ENCODE assay signal across 10 cellular contexts in genomic region chr15:44541282-44541958, GRCh38. TPM values are rescaled to one million over a fixed set of nuclear protein-coding genes. Genes with fewer than 3 reads are reported as not detected.
DNase-seq lines count a peak whose midpoint lies in the region; ATAC-seq, FAIRE-seq and TF ChIP-seq lines count a peak whose summit lies in the region.
"Had no signal": no experiment of that assay in that cellular context is flagged by ENCODE, and none has a peak within 500 bp of the region (broad histone marks: within the 10 kb centered on the region; RNA-seq: fewer than 3 reads in every experiment).

No MANE protein-coding gene starts in this region.

- H3K27ac Mint-ChIP-seq in immature natural killer cell: peak overlapping the region in 5 of 6 donors; percentile 10 to 53 (median 39)

- H3K27me3 Mint-ChIP-seq in immature natural killer cell (ENCODE audit: low read depth in 3 of 3): peaks cover 0 to 15% (median 3%) of the 10 kb centered on the region in 3 donors

- intact Hi-C loops in A673 (cut with micrococcal nuclease; ENCODE audit: unreplicated experiment): no loop called here

- H3K9me3 ChIP-seq in A673 (ENCODE audit: low read depth, low read length, poor library complexity, severe bottlenecking): no peaks in the 10 kb centered on the region

- no peak for ATAC-seq in HG03280 (IDR thresholded peaks at IDR 0.05; ENCODE audit: unreplicated experiment)

- BruUV-seq in A673 (replicated peaks; lab: Mats Ljungman, UMichigan): no TSS peak

- FAIRE-seq in H54 (lab: Jason Lieb, UNC): peak; percentile 45

- H3K9me3 Mint-ChIP-seq in immature natural killer cell: no peaks in the 10 kb centered on the region

- CTCF ChIA-PET in A673 (lab: Charles Lee): no interaction called here

- no peak overlapping the region for H3K4me3 ChIP-seq in A673 (ENCODE audit: low read depth, low read length, poor library complexity, severe bottlenecking)

- POLR2A ChIA-PET in A673 (lab: Charles Lee; ENCODE audit: low non-redundant PET): no interaction called here

- no peak overlapping the region for H3K27ac ChIP-seq in A673 (ENCODE audit: low read depth, low read length, poor library complexity, severe bottlenecking)

- no peak for TF ChIP-seq CTCF in A673 (conservative IDR thresholded peaks at IDR 0.05; ENCODE audit: low read depth, low read length)

- peaks cover 62 to 66% of the 10 kb centered on the region in 2 donors for H3K4me1 Mint-ChIP-seq in immature natural killer cell

- TF ChIP-seq POLR2A in H54 (IDR thresholded peaks at IDR 0.05; ENCODE audit: low read depth, low read length): no peak

- H3K4me1 ChIP-seq in A673 (ENCODE audit: insufficient read depth, low read length, poor library complexity, severe bottlenecking): peaks cover 2% of the 10 kb centered on the region

- peak; percentile 18 for DNase-seq in A673 (ENCODE audit: low spot score)
- peak; percentile 26 for DNase-seq in H54 (ENCODE audit: insufficient read length, low spot score)
- peak; percentile 66 for DNase-seq in amniotic stem cell (lab: John Stamatoyannopoulos, UW)
- no peak for DNase-seq in immature natural killer cell
- no peak for DNase-seq in nucleus accumbens (lab: John Stamatoyannopoulos, UW)
- DNase-seq in pons (ENCODE audit: low spot score): no peak
- DNase-seq in NCI-H2171 (lab: John Stamatoyannopoulos, UW): no peak
- DNase-seq: GF-D8, GOT3 had no signal

- no peak overlapping the region for H3K4me3 Mint-ChIP-seq in immature natural killer cell

- no peaks in the 10 kb centered on the region for H3K27me3 ChIP-seq in A673 (replicated peaks; ENCODE audit: insufficient read depth, low read depth, low read length, poor library complexity)

- H3K36me3 ChIP-seq in A673 (ENCODE audit: insufficient read depth, low read length, poor library complexity, severe bottlenecking): peaks cover 27% of the 10 kb centered on the region

- peaks cover 0 to 3% (median 3%) of the 10 kb centered on the region in 3 donors for H3K36me3 Mint-ChIP-seq in immature natural killer cell

RNA-seq across cellular contexts. Expression of gene EIF3J, which starts 4.5 kb away (rescaled TPM):
- total RNA-seq in A673 (2021): 176 and 208 TPM in 2 replicates
- 10 to 100 TPM; 16.8 to 21.0 (median 19.4) TPM for polyA plus RNA-seq in immature natural killer cell

Comparison
In these comparisons a context has a peak if more than half of its experiments do, and no peak if none do; other contexts are left out.
1. DNase-seq: peak in A673 (single experiment), H54 (single experiment) and amniotic stem cell (single experiment); none in immature natural killer cell (0 of 3), nucleus accumbens (0 of 56), pons (single experiment) and NCI-H2171 (single experiment).